In genomic region chr12:68462799-68463198, GRCh38 we compare ENCODE assay signal across 15 cellular contexts.
DNase-seq lines count a peak whose midpoint lies in the region; ATAC-seq and TF ChIP-seq lines count a peak whose summit lies in the region.
"Had no signal": no experiment of that assay in that cellular context is flagged by ENCODE, and none has a peak within 500 bp of the region (broad histone marks: within the 10 kb centered on the region; RNA-seq: fewer than 3 reads in every experiment).

No MANE protein-coding gene starts in this region.

- H4K20me1 ChIP-seq in PC-3 (ENCODE audit: low read length) (no peaks in the 10 kb centered on the region), SK-N-SH (ENCODE audit: insufficient read depth) (no peaks in the 10 kb centered on the region)

- POLR2A ChIA-PET in PC-3 (lab: Charles Lee; ENCODE audit: unreplicated experiment), result no interaction called here
- POLR2A ChIA-PET in SK-N-SH (lab: Yijun Ruan, JAX), result no interaction called here
- POLR2A ChIA-PET in MCF 10A (lab: Yijun Ruan, JAX), result interaction anchor here (0.6 to 0.7 kb wide), 2 partner anchors 27 to 147 kb away, joined by 3 read pairs; partner anchors contain the start of gene RAP1B

- H3K79me2 ChIP-seq in ACC112 (ENCODE audit: control insufficient read depth, insufficient read depth, low read length, unreplicated experiment), result no peaks in the 10 kb centered on the region
- no peaks in the 10 kb centered on the region for H3K79me2 ChIP-seq in PC-3 (ENCODE audit: low read length)
- H3K79me2 ChIP-seq in SK-N-SH (ENCODE audit: insufficient read depth), result no peaks in the 10 kb centered on the region
- H3K79me2 ChIP-seq: hepatocyte had no signal

- TF ChIP-seq RAD21 in SK-N-SH (IDR thresholded peaks at IDR 0.05; ENCODE audit: low read length), result no peak

- TF ChIP-seq CTCF in PC-3 (conservative IDR thresholded peaks at IDR 0.05; ENCODE audit: low read depth, low read length) (no peak), SK-N-SH (IDR thresholded peaks at IDR 0.05) (no peak), MCF 10A (IDR thresholded peaks at IDR 0.05; ENCODE audit: unreplicated experiment) (no peak)

- H3K27me3 Mint-ChIP-seq in MCF 10A (ENCODE audit: insufficient read depth, unreplicated experiment), result no peaks in the 10 kb centered on the region

- DNase-seq in PC-3, result no peak
- no peak for DNase-seq in effector memory CD4-positive, alpha-beta T cell
- DNase-seq in sciatic nerve (ENCODE audit: low spot score), result no peak
- no peak for DNase-seq in SK-N-SH
- no peak for DNase-seq in Right ventricle myocardium superior
- no peak for DNase-seq in MCF 10A (ENCODE audit: unreplicated experiment)
- DNase-seq: activated CD4-positive, alpha-beta T cell treated with anti-CD3 and anti-CD28 coated beads for 1 hour; anterior cingulate cortex; GDM1; H9; psoas muscle had no signal

- no peak for TF ChIP-seq EP300 in SK-N-SH (IDR thresholded peaks at IDR 0.05; ENCODE audit: borderline replicate concordance in 1 of 2, low read depth in 1 of 2, low read length in 1 of 2)

- H3K9me2 ChIP-seq in PC-3 (replicated peaks; ENCODE audit: low read length) (no peaks in the 10 kb centered on the region), SK-N-SH (no peaks in the 10 kb centered on the region)

- H3K9me3 ChIP-seq in PC-3 (ENCODE audit: low read length) (no peaks in the 10 kb centered on the region), SK-N-SH (no peaks in the 10 kb centered on the region)
- no peaks in the 10 kb centered on the region for H3K9me3 ChIP-seq in effector memory CD4-positive, alpha-beta T cell (ENCODE audit: control insufficient read depth, low read length)
- H3K9me3 ChIP-seq: psoas muscle, tibial nerve had no signal

- H3K36me3 Mint-ChIP-seq in MCF 10A (ENCODE audit: insufficient read depth, unreplicated experiment), result no peaks in the 10 kb centered on the region

- H3K27ac ChIP-seq in ACC112 (ENCODE audit: low read depth, low read length) (no peak overlapping the region), PC-3 (ENCODE audit: low read length) (no peak overlapping the region), SK-N-SH (ENCODE audit: low read depth in 2 of 2, low read length in 1 of 2) (no peak overlapping the region)
- peak overlapping the region; percentile 34 for H3K27ac ChIP-seq in effector memory CD4-positive, alpha-beta T cell (ENCODE audit: insufficient read depth, low read length, poor library complexity, severe bottlenecking)
- H3K27ac ChIP-seq: hepatocyte, psoas muscle, tibial nerve had no signal

- WGBS in SK-N-SH (ENCODE audit: low lambda C conversion rate), result 83% methylated on average over 4 of the region's 4 CpGs

- peak; percentile 50 for ATAC-seq in GM18909 (IDR thresholded peaks at IDR 0.05; ENCODE audit: poor library complexity, unreplicated experiment)
- no peak for ATAC-seq in PC-3
- no peak for ATAC-seq in sciatic nerve
- ATAC-seq in Right ventricle myocardium superior (ENCODE audit: poor library complexity), result no peak
- ATAC-seq: psoas muscle had no signal

- H3K9me3 Mint-ChIP-seq in MCF 10A (ENCODE audit: unreplicated experiment), result no peaks in the 10 kb centered on the region
- H3K9me3 Mint-ChIP-seq: H9 had no signal

- no peaks in the 10 kb centered on the region for H3F3A ChIP-seq in PC-3 (ENCODE audit: low read length, unreplicated experiment)
- no peaks in the 10 kb centered on the region for H3F3A ChIP-seq in SK-N-SH (replicated peaks; ENCODE audit: insufficient read depth)

- no peaks in the 10 kb centered on the region for H3K4me1 Mint-ChIP-seq in MCF 10A (ENCODE audit: insufficient read depth, unreplicated experiment)

- BruUV-seq in PC-3 (replicated peaks; lab: Mats Ljungman, UMichigan) (no TSS peak), MCF 10A (replicated peaks; lab: Mats Ljungman, UMichigan) (no TSS peak)

- H2AFZ ChIP-seq in ACC112 (ENCODE audit: low read length, unreplicated experiment) (peak overlapping the region; percentile 72), PC-3 (ENCODE audit: low read length) (peak overlapping the region; percentile 56), SK-N-SH (ENCODE audit: low read depth) (no peak overlapping the region; the same call in 1 of the 2 replicates)
- H2AFZ ChIP-seq: hepatocyte had no signal

- H3K4me1 ChIP-seq in ACC112 (ENCODE audit: control insufficient read depth, insufficient read depth, low read length, unreplicated experiment) (no peaks in the 10 kb centered on the region), PC-3 (ENCODE audit: insufficient read depth, low read length) (no peaks in the 10 kb centered on the region), SK-N-SH (ENCODE audit: control insufficient read depth in 1 of 2, insufficient read depth in 2 of 2, low read depth in 1 of 2, low read length in 1 of 2) (no peaks in the 10 kb centered on the region)
- H3K4me1 ChIP-seq in effector memory CD4-positive, alpha-beta T cell (ENCODE audit: control insufficient read depth, insufficient read depth, low read length, poor library complexity, severe bottlenecking), result peaks cover 4% of the 10 kb centered on the region
- H3K4me1 ChIP-seq: psoas muscle, tibial nerve had no signal

- H3K36me3 ChIP-seq in ACC112 (ENCODE audit: insufficient read depth, low read length) (no peaks in the 10 kb centered on the region), PC-3 (ENCODE audit: low read depth, low read length) (no peaks in the 10 kb centered on the region), SK-N-SH (replicated peaks in 1 of 2; ENCODE audit: control insufficient read depth in 1 of 2, insufficient read depth in 2 of 2, low read length in 1 of 2) (no peaks in the 10 kb centered on the region)
- H3K36me3 ChIP-seq in effector memory CD4-positive, alpha-beta T cell (ENCODE audit: control insufficient read depth, insufficient read depth, low read length), result no peaks in the 10 kb centered on the region
- H3K36me3 ChIP-seq: tibial nerve had no signal

- H3K4me3 ChIP-seq in ACC112 (ENCODE audit: low read depth, low read length) (peak overlapping the region; percentile 68), PC-3 (ENCODE audit: low read length) (peak overlapping the region; percentile 37; the same call in 1 of the 2 replicates), SK-N-SH (ENCODE audit: low read depth in 2 of 2, low read length in 1 of 2) (no peak overlapping the region)
- H3K4me3 ChIP-seq in effector memory CD4-positive, alpha-beta T cell (ENCODE audit: insufficient read depth, low read depth, low read length, poor library complexity, severe bottlenecking), result peak overlapping the region; percentile 56
- H3K4me3 ChIP-seq: hepatocyte, psoas muscle, tibial nerve had no signal

- H3K27me3 ChIP-seq in ACC112 (ENCODE audit: insufficient read depth, low read length) (no peaks in the 10 kb centered on the region), PC-3 (ENCODE audit: low read length) (no peaks in the 10 kb centered on the region), SK-N-SH (ENCODE audit: insufficient read depth) (no peaks in the 10 kb centered on the region)
- H3K27me3 ChIP-seq in effector memory CD4-positive, alpha-beta T cell (replicated peaks; ENCODE audit: control insufficient read depth, insufficient read depth, low read length, poor library complexity, severe bottlenecking), result no peaks in the 10 kb centered on the region
- H3K27me3 ChIP-seq: hepatocyte, tibial nerve had no signal

- no peak overlapping the region for H3K4me3 Mint-ChIP-seq in MCF 10A (ENCODE audit: unreplicated experiment)
- H3K4me3 Mint-ChIP-seq: H9 had no signal

- CTCF ChIA-PET in PC-3 (lab: Charles Lee), result no interaction called here
- CTCF ChIA-PET in SK-N-SH (lab: Yijun Ruan, JAX), result no interaction called here
- CTCF ChIA-PET in MCF 10A (lab: Yijun Ruan, JAX), result no interaction called here

- no peak overlapping the region for H3K27ac Mint-ChIP-seq in MCF 10A (ENCODE audit: low read depth, unreplicated experiment)

- no peak overlapping the region for H3K9ac ChIP-seq in PC-3 (ENCODE audit: low read length)
- H3K9ac ChIP-seq in SK-N-SH, result no peak overlapping the region

- intact Hi-C loops in PC-3 (cut with micrococcal nuclease), result no loop called here
- intact Hi-C loops in sciatic nerve (cut with DNase I), result no loop called here
- intact Hi-C loops in Right ventricle myocardium superior (cut with DNase I), result no loop called here
- intact Hi-C loops in MCF 10A (cut with micrococcal nuclease), result no loop called here

- H3K4me2 ChIP-seq in PC-3 (ENCODE audit: low read length), result peak overlapping the region; percentile 59
- H3K4me2 ChIP-seq in SK-N-SH, result no peak overlapping the region
- H3K4me2 ChIP-seq: hepatocyte had no signal

TF ChIP-seq in SK-N-SH, 30 proteins besides CTCF, POLR2A, EP300 and RAD21:
- TF ChIP-seq REST (IDR thresholded peaks at IDR 0.05; ENCODE audit: low read depth, low read length) (no peak), ELF1 (IDR thresholded peaks at IDR 0.05) (no peak)

Comparison
In these comparisons a context has a peak if more than half of its experiments do, and no peak if none do; other contexts are left out.
1. H3K4me3 ChIP-seq: peak in ACC112 (single experiment), PC-3 (single experiment) and effector memory CD4-positive, alpha-beta T cell (single experiment); none in SK-N-SH (0 of 2).